In genomic region chr1:226407497-226408284, GRCh38 we compare ENCODE assay signal across 8 cellular contexts. TPM values are rescaled to one million over a fixed set of nuclear protein-coding genes. Genes with fewer than 3 reads are reported as not detected.
DNase-seq lines count a peak whose midpoint lies in the region; ATAC-seq and TF ChIP-seq lines count a peak whose summit lies in the region.

Gene PARP1 (minus strand): TSS chr1:226408093. CDS start chr1:226407929, 164 bp downstream.

- peaks cover 4% of the 10 kb centered on the region for H3K36me3 ChIP-seq in CD4-positive, CD25-positive, alpha-beta regulatory T cell (ENCODE audit: control insufficient read depth, insufficient read depth, low read length)
- peaks cover 0 to 2% (median under 1%) of the 10 kb centered on the region in 4 donors for H3K36me3 ChIP-seq in liver (ENCODE audit: control insufficient read depth in 4 of 4, insufficient read depth in 3 of 4, low read depth in 1 of 4, low read length in 3 of 4)

- peaks cover 12 to 51% (median 38%) of the 10 kb centered on the region in 4 donors for H3K4me1 Mint-ChIP-seq in CD4-positive, CD25-positive, alpha-beta regulatory T cell
- H3K4me1 Mint-ChIP-seq in dendritic cell treated with granulocyte-macrophage colony-stimulating factor and Interleukin-4, amounts not matched to agents 40 ng/mL and 50 ng/mL, for 4 days (ENCODE audit: low read depth), result peaks cover 41% of the 10 kb centered on the region

- ATAC-seq in CD4-positive, CD25-positive, alpha-beta regulatory T cell (ENCODE audit: low read depth in 2 of 2), result peak; percentile 87 to 90
- ATAC-seq in GM19372 (IDR thresholded peaks at IDR 0.05; ENCODE audit: low read depth, unreplicated experiment) (peak; percentile 72), HG03521 (IDR thresholded peaks at IDR 0.05; ENCODE audit: unreplicated experiment) (peak; percentile 78)

- intact Hi-C loops in dendritic cell treated with granulocyte-macrophage colony-stimulating factor and Interleukin-4, amounts not matched to agents 40 ng/mL and 50 ng/mL, for 4 days (cut with micrococcal nuclease), result loop anchor here (5.0 to 10.0 kb wide), 2 partner anchors 100 to 633 kb away; partner anchors contain the start of genes LIN9 and SRP9

- no peaks in the 10 kb centered on the region for H3K9me3 ChIP-seq in CD4-positive, CD25-positive, alpha-beta regulatory T cell (ENCODE audit: control insufficient read depth in 2 of 2, low read length in 2 of 2)
- H3K9me3 ChIP-seq in liver (ENCODE audit: control insufficient read depth in 4 of 4, low read length in 3 of 4), result no peaks in the 10 kb centered on the region

- H3K4me3 ChIP-seq in CD4-positive, CD25-positive, alpha-beta regulatory T cell (ENCODE audit: low read depth, low read length), result peak within 1 kb of the TSS; percentile 99
- H3K4me3 ChIP-seq in liver (ENCODE audit: low read depth in 1 of 3, low read length in 3 of 3), result peak within 1 kb of the TSS; percentile 90 to 97 (median 91)

- H3K27ac Mint-ChIP-seq in CD4-positive, CD25-positive, alpha-beta regulatory T cell, result peak within 1 kb of the TSS; percentile 76 to 97 (median 96)
- peak within 1 kb of the TSS; percentile 91 for H3K27ac Mint-ChIP-seq in dendritic cell treated with granulocyte-macrophage colony-stimulating factor and Interleukin-4, amounts not matched to agents 40 ng/mL and 50 ng/mL, for 4 days

- DNase-seq in CD4-positive, CD25-positive, alpha-beta regulatory T cell, result peak; percentile 82 to 94 (median 90)
- peak; percentile 58 for DNase-seq in NCI-H748 treated with DMSO at 0.1 percent for 48 hours (lab: John Stamatoyannopoulos, UW)
- DNase-seq in activated CD4-positive, alpha-beta T cell treated with anti-CD3 and anti-CD28 coated beads, Interleukin-2, amount 50 U/mL, for 24 hours (ENCODE audit: low read depth in 1 of 2, low spot score in 1 of 2), result peak; percentile 79 to 83
- peak; percentile 87 for DNase-seq in stimulated activated CD4-positive, alpha-beta T cell treated with anti-CD3 and anti-CD28 coated beads, Interleukin-4, amount 100 ng/mL, for 24 hours

- H3K27me3 ChIP-seq in CD4-positive, CD25-positive, alpha-beta regulatory T cell (ENCODE audit: control insufficient read depth, insufficient read depth, low read length), result no peaks in the 10 kb centered on the region
- H3K27me3 ChIP-seq in liver (ENCODE audit: control insufficient read depth in 4 of 4, insufficient read depth in 4 of 4, low read length in 3 of 4), result no peaks in the 10 kb centered on the region

- under 1% methylated on average over 90 of the region's 90 CpGs for WGBS in liver

- H3K9ac ChIP-seq in liver (ENCODE audit: low read depth in 1 of 2, low read length in 2 of 2), result peak within 1 kb of the TSS; percentile 61 to 93

- peak within 1 kb of the TSS; percentile 93 to 99 (median 97) for H3K4me3 Mint-ChIP-seq in CD4-positive, CD25-positive, alpha-beta regulatory T cell
- peak within 1 kb of the TSS; percentile 99 for H3K4me3 Mint-ChIP-seq in dendritic cell treated with granulocyte-macrophage colony-stimulating factor and Interleukin-4, amounts not matched to agents 40 ng/mL and 50 ng/mL, for 4 days

- peaks cover 12% of the 10 kb centered on the region for H3K36me3 Mint-ChIP-seq in CD4-positive, CD25-positive, alpha-beta regulatory T cell
- peaks cover 16% of the 10 kb centered on the region for H3K36me3 Mint-ChIP-seq in dendritic cell treated with granulocyte-macrophage colony-stimulating factor and Interleukin-4, amounts not matched to agents 40 ng/mL and 50 ng/mL, for 4 days (ENCODE audit: low read depth)

- H3K9me3 Mint-ChIP-seq in CD4-positive, CD25-positive, alpha-beta regulatory T cell, result peaks cover 0 to 2% (median 0%) of the 10 kb centered on the region in 7 donors
- H3K9me3 Mint-ChIP-seq in dendritic cell treated with granulocyte-macrophage colony-stimulating factor and Interleukin-4, amounts not matched to agents 40 ng/mL and 50 ng/mL, for 4 days, result peaks cover 6% of the 10 kb centered on the region

- H3K4me1 ChIP-seq in CD4-positive, CD25-positive, alpha-beta regulatory T cell (ENCODE audit: control insufficient read depth, insufficient read depth, low read length, poor library complexity, severe bottlenecking), result peaks cover 52% of the 10 kb centered on the region
- peaks cover 8 to 28% (median 15%) of the 10 kb centered on the region in 4 donors for H3K4me1 ChIP-seq in liver (ENCODE audit: control insufficient read depth in 4 of 4, insufficient read depth in 4 of 4, low read length in 3 of 4)

- peak; percentile 75 for TF ChIP-seq CTCF in liver (IDR thresholded peaks at IDR 0.05; ENCODE audit: low read depth, low read length, missing input control)

- peaks cover 4% of the 10 kb centered on the region for H3K27me3 Mint-ChIP-seq in CD4-positive, CD25-positive, alpha-beta regulatory T cell
- H3K27me3 Mint-ChIP-seq in dendritic cell treated with granulocyte-macrophage colony-stimulating factor and Interleukin-4, amounts not matched to agents 40 ng/mL and 50 ng/mL, for 4 days, result no peaks in the 10 kb centered on the region

- TF ChIP-seq RAD21 in liver (IDR thresholded peaks at IDR 0.05), result peak in 1 of 2 donors; percentile 7

- peak within 1 kb of the TSS; percentile 82 for H3K27ac ChIP-seq in CD4-positive, CD25-positive, alpha-beta regulatory T cell (ENCODE audit: insufficient read depth, low read length, poor library complexity, severe bottlenecking)
- H3K27ac ChIP-seq in liver (ENCODE audit: low read depth in 1 of 2, low read length in 2 of 2), result peak within 1 kb of the TSS; percentile 80 to 88

TF ChIP-seq in liver, 16 proteins besides CTCF, POLR2A, EP300 and RAD21:
- TF ChIP-seq YY1 (IDR thresholded peaks at IDR 0.05), result peak; percentile 51
- no peak for TF ChIP-seq JUND (IDR thresholded peaks at IDR 0.05)

RNA-seq across cellular contexts. Expression of gene PARP1, which starts in this region (rescaled TPM):
- total RNA-seq in CD4-positive, CD25-positive, alpha-beta regulatory T cell, result 104 TPM
- polyA plus RNA-seq in CD4-positive, CD25-positive, alpha-beta regulatory T cell, result 100 to 1,000 TPM in 3 of 4 donors, 10 to 100 TPM in 1; 99.1 to 129 (median 110) TPM
- 100 to 1,000 TPM in 1 of 2 donors, 10 to 100 TPM in 1; 72.2 to 108 TPM for total RNA-seq in liver
- 10 to 100 TPM; 39.2 to 48.4 TPM for polyA plus RNA-seq in liver

Comparison
In these comparisons a context has a peak if more than half of its experiments do, and no peak if none do; other contexts are left out.
1. Peak in every context shown above with its lines: DNase-seq, ATAC-seq, H3K4me3 ChIP-seq and H3K27ac ChIP-seq.